ENCODE assay signal across 26 cellular contexts in genomic region chr13:45678282-45678681, GRCh38. TPM values are rescaled to one million over a fixed set of nuclear protein-coding genes. Genes with fewer than 3 reads are reported as not detected.
DNase-seq lines count a peak whose midpoint lies in the region; ATAC-seq and TF ChIP-seq lines count a peak whose summit lies in the region.
"Had no signal": no experiment of that assay in that cellular context is flagged by ENCODE, and none has a peak within 500 bp of the region (broad histone marks: within the 10 kb centered on the region; RNA-seq: fewer than 3 reads in every experiment).

No MANE protein-coding gene starts in this region.

- H3K4me3 ChIP-seq in endodermal cell (ENCODE audit: low read length), result peak overlapping the region; percentile 2
- H3K4me3 ChIP-seq in tibial artery, result no peak overlapping the region
- no peak overlapping the region for H3K4me3 ChIP-seq in esophagus muscularis mucosa
- H3K4me3 ChIP-seq: ascending aorta, BLaER1, testis had no signal

- no peaks in the 10 kb centered on the region for H3K36me3 ChIP-seq in endodermal cell (ENCODE audit: control insufficient read depth, insufficient read depth, low read length)
- H3K36me3 ChIP-seq in tibial artery, result no peaks in the 10 kb centered on the region
- H3K36me3 ChIP-seq in esophagus muscularis mucosa, result no peaks in the 10 kb centered on the region
- H3K36me3 ChIP-seq: ascending aorta, BLaER1, neutrophil, WERI-Rb-1 had no signal

- peaks cover 67% of the 10 kb centered on the region for H3K4me1 Mint-ChIP-seq in endodermal cell
- H3K4me1 Mint-ChIP-seq: activated naive CD4-positive, alpha-beta T cell treated with anti-CD3 and anti-CD28 coated beads, Interleukin-2, amount 10 ng/mL, durations not matched to agents 7 days and 5 days had no signal

- no peaks in the 10 kb centered on the region for H3K27me3 Mint-ChIP-seq in endodermal cell (ENCODE audit: insufficient read depth)
- H3K27me3 Mint-ChIP-seq: activated naive CD4-positive, alpha-beta T cell treated with anti-CD3 and anti-CD28 coated beads, Interleukin-2, amount 10 ng/mL, durations not matched to agents 7 days and 5 days had no signal

- TF ChIP-seq CTCF in endodermal cell (conservative IDR thresholded peaks at IDR 0.05) (no peak), tibial artery (IDR thresholded peaks at IDR 0.05) (no peak), esophagus muscularis mucosa (IDR thresholded peaks at IDR 0.05) (no peak)

- H3K27me3 ChIP-seq in endodermal cell (ENCODE audit: control insufficient read depth, insufficient read depth, low read length, poor library complexity, severe bottlenecking), result no peaks in the 10 kb centered on the region
- peaks cover 0 to 13% of the 10 kb centered on the region in 2 donors for H3K27me3 ChIP-seq in tibial artery
- peaks cover 0 to 9% (median 0%) of the 10 kb centered on the region in 4 donors for H3K27me3 ChIP-seq in esophagus muscularis mucosa
- H3K27me3 ChIP-seq: ascending aorta, BLaER1, neutrophil, testis had no signal

- peak; percentile 47 for DNase-seq in NCI-H2107 treated with DMSO at 0.1 percent for 48 hours (lab: John Stamatoyannopoulos, UW; ENCODE audit: unreplicated experiment)
- no peak for DNase-seq in NCI-H2107 (lab: John Stamatoyannopoulos, UW)
- DNase-seq in NCI-H2029 treated with DMSO at 0.1 percent for 48 hours (lab: John Stamatoyannopoulos, UW), result peak; percentile 13
- peak; percentile 54 for DNase-seq in endodermal cell
- peak; percentile 34 for DNase-seq in renal cortical epithelial cell (ENCODE audit: low read depth)
- no peak for DNase-seq in tibial artery
- no peak for DNase-seq in esophagus muscularis mucosa (ENCODE audit: extremely low spot score)
- DNase-seq: activated CD4-positive, alpha-beta memory T cell treated with anti-CD3 and anti-CD28 coated beads for 36 hours; activated naive CD4-positive, alpha-beta T cell treated with anti-CD3 and anti-CD28 coated beads, Interleukin-2, amount 10 ng/mL, durations not matched to agents 7 days and 5 days; activated T-cell treated with anti-CD3 and anti-CD28 coated beads, Interleukin-2, amount 50 U/mL, for 1 hour; cerebellar nuclear complex; effector memory CD4-positive, alpha-beta T cell; kidney; NCI-H446; retina; SHP77 treated with DMSO at 0.1 percent for 48 hours; stimulated activated CD4-positive, alpha-beta T cell treated with anti-CD3 and anti-CD28 coated beads, Interleukin-12 subunit alpha, Interleukin-12 subunit beta, amount 100 ng/mL, for 4 hours; testis; WERI-Rb-1 had no signal

- H3K36me3 Mint-ChIP-seq in endodermal cell (ENCODE audit: low read depth), result no peaks in the 10 kb centered on the region
- H3K36me3 Mint-ChIP-seq: activated CD4-positive, alpha-beta memory T cell treated with anti-CD3 and anti-CD28 coated beads for 36 hours; activated naive CD4-positive, alpha-beta T cell treated with anti-CD3 and anti-CD28 coated beads, Interleukin-2, amount 10 ng/mL, durations not matched to agents 7 days and 5 days had no signal

- ATAC-seq in HG02610 (IDR thresholded peaks at IDR 0.05; ENCODE audit: unreplicated experiment), result no peak

- no peak overlapping the region for H3K4me3 Mint-ChIP-seq in endodermal cell
- H3K4me3 Mint-ChIP-seq: activated CD4-positive, alpha-beta memory T cell treated with anti-CD3 and anti-CD28 coated beads for 36 hours; activated naive CD4-positive, alpha-beta T cell treated with anti-CD3 and anti-CD28 coated beads, Interleukin-2, amount 10 ng/mL, durations not matched to agents 7 days and 5 days; T-helper 1 cell treated with Interleukin-12 subunit alpha and Interleukin-12 subunit beta and Interleukin-4 antibody, amounts not matched to agents 30 μg/mL and 1 μg/mL, for 36 hours had no signal

- peaks cover 15% of the 10 kb centered on the region for H3K4me1 ChIP-seq in endodermal cell (ENCODE audit: control insufficient read depth, insufficient read depth, low read length)
- H3K4me1 ChIP-seq in tibial artery, result no peaks in the 10 kb centered on the region
- H3K4me1 ChIP-seq in esophagus muscularis mucosa, result no peaks in the 10 kb centered on the region
- H3K4me1 ChIP-seq: ascending aorta, BLaER1, testis had no signal

- no peaks in the 10 kb centered on the region for H3K9me3 Mint-ChIP-seq in endodermal cell
- H3K9me3 Mint-ChIP-seq: activated CD4-positive, alpha-beta memory T cell treated with anti-CD3 and anti-CD28 coated beads for 36 hours; activated naive CD4-positive, alpha-beta T cell treated with anti-CD3 and anti-CD28 coated beads, Interleukin-2, amount 10 ng/mL, durations not matched to agents 7 days and 5 days; T-helper 1 cell treated with Interleukin-12 subunit alpha and Interleukin-12 subunit beta and Interleukin-4 antibody, amounts not matched to agents 30 μg/mL and 1 μg/mL, for 36 hours had no signal

- intact Hi-C loops in tibial artery (cut with DNase I; ENCODE audit: low total_unique reads), result no loop called here
- intact Hi-C loops in esophagus muscularis mucosa (cut with DNase I), result no loop called here

- no peak for TF ChIP-seq POLR2A in esophagus muscularis mucosa (IDR thresholded peaks at IDR 0.05; ENCODE audit: low read depth)

- H3K9me3 ChIP-seq in endodermal cell (ENCODE audit: control insufficient read depth, low read length), result no peaks in the 10 kb centered on the region
- H3K9me3 ChIP-seq in tibial artery, result no peaks in the 10 kb centered on the region
- no peaks in the 10 kb centered on the region for H3K9me3 ChIP-seq in esophagus muscularis mucosa
- H3K9me3 ChIP-seq: ascending aorta, BLaER1, neutrophil, testis had no signal

- H3K27ac ChIP-seq in endodermal cell (ENCODE audit: low read depth, low read length), result no peak overlapping the region
- no peak overlapping the region for H3K27ac ChIP-seq in tibial artery
- H3K27ac ChIP-seq in esophagus muscularis mucosa (replicated peaks in 1 of 4), result no peak overlapping the region
- H3K27ac ChIP-seq: ascending aorta, BLaER1, neutrophil, testis, WERI-Rb-1 had no signal

- peak overlapping the region; percentile 50 for H3K27ac Mint-ChIP-seq in endodermal cell
- H3K27ac Mint-ChIP-seq: activated CD4-positive, alpha-beta memory T cell treated with anti-CD3 and anti-CD28 coated beads for 36 hours; activated naive CD4-positive, alpha-beta T cell treated with anti-CD3 and anti-CD28 coated beads, Interleukin-2, amount 10 ng/mL, durations not matched to agents 7 days and 5 days; T-helper 1 cell treated with Interleukin-12 subunit alpha and Interleukin-12 subunit beta and Interleukin-4 antibody, amounts not matched to agents 30 μg/mL and 1 μg/mL, for 36 hours had no signal

- no peak overlapping the region for H3K9ac ChIP-seq in endodermal cell (ENCODE audit: extremely low read depth, low read length, poor library complexity, severe bottlenecking)
- H3K9ac ChIP-seq: BLaER1 had no signal

- no peak for TF ChIP-seq EP300 in esophagus muscularis mucosa (IDR thresholded peaks at IDR 0.05)

RNA-seq across cellular contexts. Expression of gene CBY2, which starts 23.8 kb away (rescaled TPM):
- total RNA-seq in endodermal cell (not detected), renal cortical epithelial cell (0.05 TPM in 1 of 2 replicates, not detected in the other), esophagus muscularis mucosa (not detected)
- polyA plus RNA-seq in endodermal cell (2013, experiment 1 of 2), result not detected
- polyA plus RNA-seq in endodermal cell (2013, experiment 2 of 2), result not detected
- total RNA-seq: activated CD4-positive, alpha-beta memory T cell treated with anti-CD3 and anti-CD28 coated beads for 36 hours; ascending aorta; fibroblast of lung; mesenteric fat pad had no signal
- polyA plus RNA-seq: fibroblast of lung had no signal

Comparison
In these comparisons a context has a peak if more than half of its experiments do, and no peak if none do; other contexts are left out.
1. DNase-seq: peak in NCI-H2107 treated with DMSO at 0.1 percent for 48 hours (single experiment), NCI-H2029 treated with DMSO at 0.1 percent for 48 hours (single experiment), endodermal cell (single experiment) and renal cortical epithelial cell (single experiment); none in NCI-H2107 (single experiment), tibial artery (0 of 2) and esophagus muscularis mucosa (single experiment).